In genomic region chr19:58569943-58570670, GRCh38 we compare ENCODE assay signal across 16 cellular contexts. TPM values are rescaled to one million over a fixed set of nuclear protein-coding genes. Genes with fewer than 3 reads are reported as not detected.
DNase-seq lines count a peak whose midpoint lies in the region; ATAC-seq and TF ChIP-seq lines count a peak whose summit lies in the region.
"Had no signal": no experiment of that assay in that cellular context is flagged by ENCODE, and none has a peak within 500 bp of the region (broad histone marks: within the 10 kb centered on the region; RNA-seq: fewer than 3 reads in every experiment).

No MANE protein-coding gene starts in this region.

- H3K9ac ChIP-seq in mesenchymal stem cell (ENCODE audit: low read length), result no peak overlapping the region
- H3K9ac ChIP-seq: GM23248, KMS-11 had no signal

- no peak overlapping the region for H2AFZ ChIP-seq in mesenchymal stem cell (ENCODE audit: low read depth, low read length)
- H2AFZ ChIP-seq: GM23248 had no signal

- peaks cover 33% of the 10 kb centered on the region for H3K79me1 ChIP-seq in mesenchymal stem cell (replicated peaks; ENCODE audit: low read length, poor library complexity, severe bottlenecking)

- H3K27ac ChIP-seq in mesenchymal stem cell (ENCODE audit: low read length, poor library complexity, severe bottlenecking), result no peak overlapping the region
- no peak overlapping the region for H3K27ac ChIP-seq in transverse colon
- H3K27ac ChIP-seq: GM23248, KMS-11, prostate gland had no signal

- H4K8ac ChIP-seq in mesenchymal stem cell (ENCODE audit: low read length), result no peak overlapping the region

- POLR2A ChIA-PET in activated B cell treated with CpG ODN at 0.5 μM for 24 hours (lab: Charles Lee), result interaction anchor here (0.8 to 4.5 kb wide), 2 partner anchors 10 to 15 kb away, joined by 3 to 63 read pairs; partner anchors contain the start of genes CHMP2A and UBE2M

- in situ Hi-C loops in transverse colon (cut with MboI; ENCODE audit: low pct_ligation_motif_present in 1 of 4, low pct_unique_long_range_greater_than_20kb in 1 of 4, low sequenced_read_pairs in 3 of 4), result no loop called here

- TF ChIP-seq CTCF in activated B cell treated with CpG ODN at 0.5 μM for 24 hours (IDR thresholded peaks at IDR 0.05), result no peak
- TF ChIP-seq CTCF in transverse colon (IDR thresholded peaks at IDR 0.05), result no peak

- no peak overlapping the region for H3K23ac ChIP-seq in mesenchymal stem cell (ENCODE audit: low read length in 2 of 2)

- H3K36me3 ChIP-seq in mesenchymal stem cell (ENCODE audit: control insufficient read depth in 1 of 2, insufficient read depth in 2 of 2, low read depth in 1 of 2, low read length in 2 of 2) (peaks cover 37 to 59% of the 10 kb centered on the region in 2 experiments), transverse colon (peaks cover 0 to 6% (median 0%) of the 10 kb centered on the region in 4 donors)
- H3K36me3 ChIP-seq: prostate gland had no signal

- no peak overlapping the region for H2BK15ac ChIP-seq in mesenchymal stem cell (ENCODE audit: low read depth, poor library complexity, severe bottlenecking)

- intact Hi-C loops in activated B cell treated with CpG ODN at 0.5 μM for 24 hours (cut with micrococcal nuclease) (no loop called here), transverse colon (cut with DNase I; ENCODE audit: low total_unique reads) (no loop called here)

- no peak overlapping the region for H3K18ac ChIP-seq in mesenchymal stem cell (ENCODE audit: low read depth in 1 of 2, low read length in 2 of 2)

- no peak overlapping the region for H3K4me3 ChIP-seq in mesenchymal stem cell (ENCODE audit: insufficient read depth in 1 of 2, low read depth in 1 of 2, low read length in 2 of 2)
- H3K4me3 ChIP-seq in transverse colon, result no peak overlapping the region
- H3K4me3 ChIP-seq: GM23248, prostate gland had no signal

- H2BK5ac ChIP-seq in mesenchymal stem cell (ENCODE audit: low read depth, low read length, poor library complexity, severe bottlenecking), result no peak overlapping the region

- H2BK12ac ChIP-seq in mesenchymal stem cell (ENCODE audit: low read length in 2 of 2), result no peak overlapping the region

- H3K14ac ChIP-seq in mesenchymal stem cell (ENCODE audit: low read length in 2 of 2), result no peak overlapping the region

- no peak overlapping the region for H3K4me3 Mint-ChIP-seq in activated B cell treated with CpG ODN at 0.5 μM for 24 hours

- H3K4me1 ChIP-seq in mesenchymal stem cell (ENCODE audit: control insufficient read depth, insufficient read depth, low read depth, low read length), result peaks cover 8% of the 10 kb centered on the region
- peaks cover 0 to 21% (median 16%) of the 10 kb centered on the region in 4 donors for H3K4me1 ChIP-seq in transverse colon

- DNase-seq in activated naive CD4-positive, alpha-beta T cell treated with anti-CD3 and anti-CD28 coated beads, Interleukin-2, amount 50 U/mL, for 72 hours (ENCODE audit: low spot score in 2 of 2), result peak; percentile 1 to 53
- no peak for DNase-seq in activated naive CD4-positive, alpha-beta T cell treated with anti-CD3 and anti-CD28 coated beads, Interleukin-2, amount 50 U/mL, for 16 hours
- peak; percentile 15 for DNase-seq in activated B cell treated with CpG ODN at 0.5 μM for 24 hours
- no peak for DNase-seq in mesenchymal stem cell
- DNase-seq in transverse colon, result peak; percentile 8
- no peak for DNase-seq in NCI-H2171 treated with DMSO at 0.1 percent for 48 hours (lab: John Stamatoyannopoulos, UW)
- DNase-seq in SIG-M5 treated with dmso at 0.1 percent for 504 hours (lab: John Stamatoyannopoulos, UW; ENCODE audit: unreplicated experiment), result no peak
- DNase-seq in NCI-H82 (lab: John Stamatoyannopoulos, UW), result no peak
- DNase-seq: amniotic stem cell, Calu3, GM23248, NCI-H1092 treated with DMSO at 0.1 percent for 48 hours, NCI-H748 treated with DMSO at 0.1 percent for 48 hours, SW 1271 had no signal

- no peaks in the 10 kb centered on the region for H3K27me3 ChIP-seq in mesenchymal stem cell (ENCODE audit: control insufficient read depth in 1 of 2, insufficient read depth in 1 of 2, low read length in 2 of 2)
- no peaks in the 10 kb centered on the region for H3K27me3 ChIP-seq in transverse colon

- no peak overlapping the region for H2AK5ac ChIP-seq in mesenchymal stem cell (ENCODE audit: low read length, severe bottlenecking)

- no peak overlapping the region for H3K4me2 ChIP-seq in mesenchymal stem cell (ENCODE audit: low read length, poor library complexity, severe bottlenecking)
- H3K4me2 ChIP-seq: KMS-11 had no signal

- no peak for ATAC-seq in activated naive CD4-positive, alpha-beta T cell treated with anti-CD3 and anti-CD28 coated beads, Interleukin-2, amount 50 U/mL, for 72 hours
- ATAC-seq in activated B cell treated with CpG ODN at 0.5 μM for 24 hours (ENCODE audit: low read depth), result no peak

- H3K27me3 Mint-ChIP-seq in activated B cell treated with CpG ODN at 0.5 μM for 24 hours, result no peaks in the 10 kb centered on the region

- no peaks in the 10 kb centered on the region for H3K9me3 Mint-ChIP-seq in activated naive CD4-positive, alpha-beta T cell treated with anti-CD3 and anti-CD28 coated beads, Interleukin-2, amount 50 U/mL, for 72 hours
- H3K9me3 Mint-ChIP-seq in activated B cell treated with CpG ODN at 0.5 μM for 24 hours, result no peaks in the 10 kb centered on the region

- H3K4ac ChIP-seq in mesenchymal stem cell (ENCODE audit: low read depth in 1 of 2, low read length in 2 of 2), result no peak overlapping the region

- peaks cover 4 to 9% of the 10 kb centered on the region in 2 donors for H3K36me3 Mint-ChIP-seq in activated naive CD4-positive, alpha-beta T cell treated with anti-CD3 and anti-CD28 coated beads, Interleukin-2, amount 50 U/mL, for 72 hours
- peaks cover 31% of the 10 kb centered on the region for H3K36me3 Mint-ChIP-seq in activated B cell treated with CpG ODN at 0.5 μM for 24 hours (ENCODE audit: low read depth)

- peaks cover 38% of the 10 kb centered on the region for H3K4me1 Mint-ChIP-seq in activated B cell treated with CpG ODN at 0.5 μM for 24 hours

- peak overlapping the region in 1 of 2 donors; percentile 88 for H3K27ac Mint-ChIP-seq in activated naive CD4-positive, alpha-beta T cell treated with anti-CD3 and anti-CD28 coated beads, Interleukin-2, amount 50 U/mL, for 72 hours
- no peak overlapping the region for H3K27ac Mint-ChIP-seq in activated B cell treated with CpG ODN at 0.5 μM for 24 hours

- 89% methylated on average over 6 of the region's 8 CpGs for WGBS in mesenchymal stem cell
- 76 to 96% methylated on average over 4 to 8 of the region's 8 CpGs for WGBS in transverse colon (ENCODE audit: low coverage in 1 of 2), 2 donors

- peak overlapping the region; percentile 18 for H4K91ac ChIP-seq in mesenchymal stem cell (ENCODE audit: low read length)

- no peak for TF ChIP-seq POLR2A in transverse colon (IDR thresholded peaks at IDR 0.05)

- CTCF ChIA-PET in activated B cell treated with CpG ODN at 0.5 μM for 24 hours (lab: Charles Lee), result interaction anchor here (0.9 kb wide), 1 partner anchor 50 kb away, joined by 3 read pairs; the partner anchor contains the start of gene ZBTB45

- no peaks in the 10 kb centered on the region for H3K9me3 ChIP-seq in mesenchymal stem cell (ENCODE audit: control insufficient read depth, low read length)
- no peaks in the 10 kb centered on the region for H3K9me3 ChIP-seq in transverse colon
- H3K9me3 ChIP-seq: prostate gland had no signal

- TF ChIP-seq EP300 in transverse colon (IDR thresholded peaks at IDR 0.05; ENCODE audit: low read depth), result no peak

- H2BK120ac ChIP-seq in mesenchymal stem cell (ENCODE audit: low read depth, low read length), result no peak overlapping the region

RNA-seq across cellular contexts. Expression of gene MZF1, which starts 3.0 kb away (rescaled TPM):
- total RNA-seq in activated naive CD4-positive, alpha-beta T cell treated with anti-CD3 and anti-CD28 coated beads, Interleukin-2, amount 50 U/mL, for 72 hours, result 10 to 100 TPM; 22.1 to 26.8 TPM
- total RNA-seq in activated B cell treated with CpG ODN at 0.5 μM for 24 hours (41.9 and 54.5 TPM in 2 replicates), transverse colon (100 to 1,000 TPM in 1 of 4 donors, 10 to 100 TPM in 3; 45.5 to 113 (median 67.1) TPM)
- polyA plus RNA-seq in mesenchymal stem cell (2013, experiment 1 of 2), result 9.8 TPM
- 8.9 TPM for polyA plus RNA-seq in mesenchymal stem cell (2013, experiment 2 of 2)

RNA-seq across cellular contexts. Expression of gene UBE2M, which starts 11.7 kb away (rescaled TPM):
- total RNA-seq in activated naive CD4-positive, alpha-beta T cell treated with anti-CD3 and anti-CD28 coated beads, Interleukin-2, amount 50 U/mL, for 72 hours, result 100 to 1,000 TPM; 121 to 123 TPM
- 55.1 and 66.7 TPM in 2 replicates for total RNA-seq in activated B cell treated with CpG ODN at 0.5 μM for 24 hours
- 81.0 TPM for polyA plus RNA-seq in mesenchymal stem cell (2013, experiment 1 of 2)
- polyA plus RNA-seq in mesenchymal stem cell (2013, experiment 2 of 2), result 78.3 TPM
- 10 to 100 TPM; 24.2 to 56.9 (median 26.7) TPM for total RNA-seq in transverse colon

RNA-seq across cellular contexts. Expression of gene CHMP2A, which starts 15.2 kb away (rescaled TPM):
- 100 to 1,000 TPM; 112 to 114 TPM for total RNA-seq in activated naive CD4-positive, alpha-beta T cell treated with anti-CD3 and anti-CD28 coated beads, Interleukin-2, amount 50 U/mL, for 72 hours
- total RNA-seq in activated B cell treated with CpG ODN at 0.5 μM for 24 hours (95.6 and 96.3 TPM in 2 replicates), transverse colon (100 to 1,000 TPM in 3 of 4 donors, 10 to 100 TPM in 1; 24.7 to 194 (median 141) TPM)
- 148 TPM for polyA plus RNA-seq in mesenchymal stem cell (2013, experiment 1 of 2)
- 144 TPM for polyA plus RNA-seq in mesenchymal stem cell (2013, experiment 2 of 2)

RNA-seq across cellular contexts. Expression of gene TRIM28, which starts 26.2 kb away (rescaled TPM):
- total RNA-seq in activated naive CD4-positive, alpha-beta T cell treated with anti-CD3 and anti-CD28 coated beads, Interleukin-2, amount 50 U/mL, for 72 hours, result 100 to 1,000 TPM; 446 to 497 TPM
- total RNA-seq in activated B cell treated with CpG ODN at 0.5 μM for 24 hours (380 and 407 TPM in 2 replicates), transverse colon (100 to 1,000 TPM; 180 to 694 (median 297) TPM)
- 229 TPM for polyA plus RNA-seq in mesenchymal stem cell (2013, experiment 1 of 2)
- polyA plus RNA-seq in mesenchymal stem cell (2013, experiment 2 of 2), result 226 TPM

RNA-seq across cellular contexts. Expression of gene ZBTB45, which starts 50.5 kb away (rescaled TPM):
- total RNA-seq in activated naive CD4-positive, alpha-beta T cell treated with anti-CD3 and anti-CD28 coated beads, Interleukin-2, amount 50 U/mL, for 72 hours, result 10 to 100 TPM in 1 of 2 donors, 1 to 10 TPM in 1; 7.9 to 12.2 TPM
- total RNA-seq in activated B cell treated with CpG ODN at 0.5 μM for 24 hours, result 18.0 and 20.2 TPM in 2 replicates
- 12.3 TPM for polyA plus RNA-seq in mesenchymal stem cell (2013, experiment 1 of 2)
- 12.7 TPM for polyA plus RNA-seq in mesenchymal stem cell (2013, experiment 2 of 2)
- 10 to 100 TPM; 12.8 to 24.7 (median 18.1) TPM for total RNA-seq in transverse colon

Comparison
In these comparisons a context has a peak if more than half of its experiments do, and no peak if none do; other contexts are left out.
1. DNase-seq: peak in activated naive CD4-positive, alpha-beta T cell treated with anti-CD3 and anti-CD28 coated beads, Interleukin-2, amount 50 U/mL, for 72 hours (2 of 2), activated B cell treated with CpG ODN at 0.5 μM for 24 hours (single experiment) and transverse colon (single experiment); none in activated naive CD4-positive, alpha-beta T cell treated with anti-CD3 and anti-CD28 coated beads, Interleukin-2, amount 50 U/mL, for 16 hours (single experiment), mesenchymal stem cell (single experiment), NCI-H2171 treated with DMSO at 0.1 percent for 48 hours (single experiment), SIG-M5 treated with dmso at 0.1 percent for 504 hours (single experiment) and NCI-H82 (single experiment).